Comparison of ENCODE assay signal across 2 cellular contexts in the genomic region with DNA sequence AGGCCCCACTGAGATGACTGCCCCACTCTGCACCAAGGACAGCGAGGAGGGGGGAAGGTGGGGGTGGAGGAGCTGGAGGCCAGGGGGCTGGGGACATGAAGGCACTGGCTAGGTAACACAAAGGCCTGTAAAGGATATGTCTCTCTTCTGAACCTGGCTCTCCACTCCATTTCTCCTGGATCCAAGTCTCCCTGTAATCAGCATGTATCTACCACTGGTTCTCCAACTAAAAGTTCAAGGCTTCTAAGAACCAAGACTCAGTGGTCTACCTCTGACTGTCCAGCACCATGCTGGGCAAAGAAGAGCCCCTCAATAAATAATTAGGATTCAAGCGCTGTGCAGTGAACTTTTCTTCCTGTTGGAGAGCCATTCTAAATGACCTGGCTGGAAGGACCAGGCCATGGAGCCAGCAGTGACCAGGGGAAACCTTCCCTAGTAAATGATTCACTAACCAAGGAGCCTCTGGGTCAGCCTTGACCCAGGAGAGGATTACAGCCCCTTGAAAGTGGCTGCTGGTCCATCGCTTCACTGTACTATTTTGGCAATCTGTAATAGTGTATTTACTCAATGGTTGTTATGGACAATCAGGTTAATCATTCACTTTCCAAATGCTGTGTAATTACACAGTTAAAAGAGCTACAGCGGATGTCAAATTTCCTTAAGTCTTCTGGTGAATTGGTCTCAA.
TF ChIP-seq lines count a peak whose summit lies in the region.

No MANE protein-coding gene starts in this region.

TF ChIP-seq in liver, 16 proteins besides CTCF, POLR2A, EP300 and RAD21 (continued from another document):
- TF ChIP-seq, protein P1, sequence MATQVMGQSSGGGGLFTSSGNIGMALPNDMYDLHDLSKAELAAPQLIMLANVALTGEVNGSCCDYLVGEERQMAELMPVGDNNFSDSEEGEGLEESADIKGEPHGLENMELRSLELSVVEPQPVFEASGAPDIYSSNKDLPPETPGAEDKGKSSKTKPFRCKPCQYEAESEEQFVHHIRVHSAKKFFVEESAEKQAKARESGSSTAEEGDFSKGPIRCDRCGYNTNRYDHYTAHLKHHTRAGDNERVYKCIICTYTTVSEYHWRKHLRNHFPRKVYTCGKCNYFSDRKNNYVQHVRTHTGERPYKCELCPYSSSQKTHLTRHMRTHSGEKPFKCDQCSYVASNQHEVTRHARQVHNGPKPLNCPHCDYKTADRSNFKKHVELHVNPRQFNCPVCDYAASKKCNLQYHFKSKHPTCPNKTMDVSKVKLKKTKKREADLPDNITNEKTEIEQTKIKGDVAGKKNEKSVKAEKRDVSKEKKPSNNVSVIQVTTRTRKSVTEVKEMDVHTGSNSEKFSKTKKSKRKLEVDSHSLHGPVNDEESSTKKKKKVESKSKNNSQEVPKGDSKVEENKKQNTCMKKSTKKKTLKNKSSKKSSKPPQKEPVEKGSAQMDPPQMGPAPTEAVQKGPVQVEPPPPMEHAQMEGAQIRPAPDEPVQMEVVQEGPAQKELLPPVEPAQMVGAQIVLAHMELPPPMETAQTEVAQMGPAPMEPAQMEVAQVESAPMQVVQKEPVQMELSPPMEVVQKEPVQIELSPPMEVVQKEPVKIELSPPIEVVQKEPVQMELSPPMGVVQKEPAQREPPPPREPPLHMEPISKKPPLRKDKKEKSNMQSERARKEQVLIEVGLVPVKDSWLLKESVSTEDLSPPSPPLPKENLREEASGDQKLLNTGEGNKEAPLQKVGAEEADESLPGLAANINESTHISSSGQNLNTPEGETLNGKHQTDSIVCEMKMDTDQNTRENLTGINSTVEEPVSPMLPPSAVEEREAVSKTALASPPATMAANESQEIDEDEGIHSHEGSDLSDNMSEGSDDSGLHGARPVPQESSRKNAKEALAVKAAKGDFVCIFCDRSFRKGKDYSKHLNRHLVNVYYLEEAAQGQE (IDR thresholded peaks at IDR 0.05), result no peak
- TF ChIP-seq ATF3 (IDR thresholded peaks at IDR 0.05) (no peak), HNF4G (IDR thresholded peaks at IDR 0.05) (no peak), HNF4A (conservative IDR thresholded peaks at IDR 0.05) (peak; percentile 9 to 11), TAF1 (conservative IDR thresholded peaks at IDR 0.05) (no peak), NR2F2 (IDR thresholded peaks at IDR 0.05) (no peak), GABPA (IDR thresholded peaks at IDR 0.05 in 1 of 2, conservative IDR thresholded peaks at IDR 0.05 in 1 of 2) (no peak), FOXA2 (IDR thresholded peaks at IDR 0.05) (peak; percentile 83), SP1 (IDR thresholded peaks at IDR 0.05) (peak; percentile 16), JUND (IDR thresholded peaks at IDR 0.05) (no peak), EGR1 (IDR thresholded peaks at IDR 0.05; ENCODE audit: low read depth in 2 of 2) (no peak), RXRA (IDR thresholded peaks at IDR 0.05) (peak in 1 of 2 donors; percentile 15)
- TF ChIP-seq, protein P2, sequence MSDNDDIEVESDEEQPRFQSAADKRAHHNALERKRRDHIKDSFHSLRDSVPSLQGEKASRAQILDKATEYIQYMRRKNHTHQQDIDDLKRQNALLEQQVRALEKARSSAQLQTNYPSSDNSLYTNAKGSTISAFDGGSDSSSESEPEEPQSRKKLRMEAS (IDR thresholded peaks at IDR 0.05), result no peak

TF ChIP-seq in GM23338, 12 proteins besides CTCF, POLR2A, EP300 and RAD21 (continued from another document):
- TF ChIP-seq ETS1 (IDR thresholded peaks at IDR 0.05), result no peak
- no peak for TF ChIP-seq JUNB (IDR thresholded peaks at IDR 0.05; ENCODE audit: unreplicated experiment)
- no peak for TF ChIP-seq EZH2 (IDR thresholded peaks at IDR 0.05; ENCODE audit: low read depth, unreplicated experiment)
- no peak for TF ChIP-seq POLR2AphosphoS5 (IDR thresholded peaks at IDR 0.05; ENCODE audit: low read depth)
- no peak for TF ChIP-seq ZNF462 (CRISPR knock-in tag; IDR thresholded peaks at IDR 0.05)
- TF ChIP-seq NANOG (IDR thresholded peaks at IDR 0.05; ENCODE audit: borderline replicate concordance), result no peak
